In the genomic region with DNA sequence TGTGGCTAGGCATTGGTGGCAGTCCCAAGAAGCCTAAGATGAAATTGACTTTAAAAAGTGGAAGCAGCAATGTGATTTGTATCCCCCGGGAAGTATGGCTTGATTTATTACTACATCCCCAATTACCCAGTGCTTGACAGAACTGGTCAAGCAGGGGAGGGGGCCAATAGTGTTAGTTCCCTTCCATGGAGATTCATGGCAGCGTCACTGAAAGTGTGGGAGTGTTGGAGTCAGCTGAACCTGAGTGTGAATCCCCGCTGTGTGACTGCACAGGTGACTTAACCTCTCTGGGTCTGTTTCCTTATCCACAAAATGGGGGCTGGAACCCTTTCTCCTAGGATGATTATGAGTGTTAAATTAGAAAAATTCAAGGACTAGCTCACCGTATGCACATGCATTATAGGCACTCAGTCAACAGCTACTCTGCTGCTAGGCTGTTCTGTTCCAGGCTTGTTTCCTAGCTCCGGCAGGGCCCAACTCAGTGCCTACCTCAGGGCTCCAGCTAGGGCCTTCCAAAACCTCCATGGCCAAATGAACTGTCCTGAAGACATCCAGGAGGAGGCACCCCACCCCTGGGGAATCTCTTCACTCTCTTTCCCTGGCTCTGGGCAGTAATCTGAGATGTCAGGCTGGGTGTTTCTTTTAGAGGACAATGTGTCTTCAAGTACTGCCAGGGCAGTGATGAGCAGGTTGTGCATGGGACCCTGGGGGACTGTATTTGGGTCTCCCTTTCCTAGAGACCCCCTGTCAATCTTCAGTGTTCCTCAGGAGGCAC, we compare ENCODE assay signal across 1 cellular context.
TF ChIP-seq lines count a peak whose summit lies in the region.

No MANE protein-coding gene starts in this region.

TF ChIP-seq in HCT116, 20 proteins besides CTCF, POLR2A, EP300 and RAD21:
- TF ChIP-seq SIN3A (IDR thresholded peaks at IDR 0.05; ENCODE audit: low read depth) (no peak), ELF1 (IDR thresholded peaks at IDR 0.05; ENCODE audit: borderline replicate concordance, low read depth) (no peak), SRF (IDR thresholded peaks at IDR 0.05; ENCODE audit: low read depth) (no peak)
- TF ChIP-seq, protein P1, sequence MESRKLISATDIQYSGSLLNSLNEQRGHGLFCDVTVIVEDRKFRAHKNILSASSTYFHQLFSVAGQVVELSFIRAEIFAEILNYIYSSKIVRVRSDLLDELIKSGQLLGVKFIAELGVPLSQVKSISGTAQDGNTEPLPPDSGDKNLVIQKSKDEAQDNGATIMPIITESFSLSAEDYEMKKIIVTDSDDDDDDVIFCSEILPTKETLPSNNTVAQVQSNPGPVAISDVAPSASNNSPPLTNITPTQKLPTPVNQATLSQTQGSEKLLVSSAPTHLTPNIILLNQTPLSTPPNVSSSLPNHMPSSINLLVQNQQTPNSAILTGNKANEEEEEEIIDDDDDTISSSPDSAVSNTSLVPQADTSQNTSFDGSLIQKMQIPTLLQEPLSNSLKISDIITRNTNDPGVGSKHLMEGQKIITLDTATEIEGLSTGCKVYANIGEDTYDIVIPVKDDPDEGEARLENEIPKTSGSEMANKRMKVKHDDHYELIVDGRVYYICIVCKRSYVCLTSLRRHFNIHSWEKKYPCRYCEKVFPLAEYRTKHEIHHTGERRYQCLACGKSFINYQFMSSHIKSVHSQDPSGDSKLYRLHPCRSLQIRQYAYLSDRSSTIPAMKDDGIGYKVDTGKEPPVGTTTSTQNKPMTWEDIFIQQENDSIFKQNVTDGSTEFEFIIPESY (IDR thresholded peaks at IDR 0.05; ENCODE audit: extremely low read depth, insufficient replicate concordance, low read length): no peak
